In the genomic region with DNA sequence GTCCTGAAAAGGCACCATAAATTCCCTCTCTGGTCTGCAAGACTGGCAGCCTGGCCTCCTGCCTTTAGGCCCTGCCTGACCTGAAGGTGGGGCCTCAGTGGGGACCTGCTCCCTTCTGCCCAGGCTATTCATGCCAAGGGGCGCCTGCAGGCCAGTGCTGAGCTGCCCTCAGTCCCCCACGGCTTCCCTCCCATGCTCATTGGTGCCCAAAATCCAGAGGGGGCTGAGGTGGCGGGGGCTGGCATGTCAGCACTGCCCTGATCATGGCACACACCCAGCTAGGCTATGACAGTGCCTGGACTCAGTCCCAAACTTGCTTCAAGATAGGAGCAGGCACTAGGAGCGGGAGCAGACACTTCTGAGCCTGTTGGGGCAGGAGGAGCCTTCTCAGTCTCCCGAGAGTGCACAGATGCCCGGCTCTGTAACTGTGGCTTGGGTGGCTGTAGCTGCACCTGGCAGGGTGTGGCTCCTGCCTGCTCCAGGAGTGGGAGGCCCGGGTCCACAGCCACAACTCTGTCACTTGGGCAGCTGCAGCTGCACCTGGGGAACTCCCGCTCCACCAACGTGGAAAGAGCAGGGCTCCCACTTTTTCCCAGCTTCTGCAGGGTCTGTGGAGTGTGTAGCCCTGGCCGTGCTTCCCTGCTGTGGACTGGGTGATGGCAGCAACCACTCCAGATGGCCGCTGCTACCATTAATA, we compare ENCODE assay signal across 17 cellular contexts.
"Had no signal": no experiment of that assay in that cellular context is flagged by ENCODE, and none has a peak within 500 bp of the region (broad histone marks: within the 10 kb centered on the region; RNA-seq: fewer than 3 reads in every experiment).

No MANE protein-coding gene starts in this region.

- H3K9me3 ChIP-seq: lower lobe of right lung, transverse colon had no signal

- H3K36me3 ChIP-seq: cardiac muscle cell, lower lobe of right lung, transverse colon had no signal

- H3K4me1 ChIP-seq: lower lobe of right lung, stomach, suprapubic skin, transverse colon had no signal

- DNase-seq: activated CD4-positive, alpha-beta memory T cell treated with anti-CD3 and anti-CD28 coated beads, Interleukin-2, amount 10 ng/mL, durations not matched to agents 7 days and 5 days; activated CD4-positive, alpha-beta T cell treated with anti-CD3 and anti-CD28 coated beads, Interleukin-2, amount 10 ng/mL, durations not matched to agents 24 days and 14 days; activated effector memory CD4-positive, alpha-beta T cell treated with Interleukin-2 at 50 U/mL for 16 hours; activated naive CD8-positive, alpha-beta T cell treated with anti-CD3 and anti-CD28 coated beads, Interleukin-2, amount 10 ng/mL, durations not matched to agents 7 days and 5 days; amygdala; effector memory CD4-positive, alpha-beta T cell; foreskin keratinocyte; hippocampal formation; lower lobe of right lung; naive thymus-derived CD4-positive, alpha-beta T cell; stimulated activated CD4-positive, alpha-beta T cell treated with anti-CD3 and anti-CD28 coated beads, Interleukin-1b, Interleukin-23, amount 100 ng/mL, for 48 hours; stomach; transverse colon had no signal

- ATAC-seq: activated T-cell treated with anti-CD3 and anti-CD28 coated beads, Interleukin-2, amount 50 U/mL, for 72 hours; foreskin keratinocyte; naive thymus-derived CD4-positive, alpha-beta T cell; stimulated activated memory B cell treated with anti-CD40 and anti-IgM and Interleukin-4, amounts not matched to agents 10 μg/mL and 1 μg/mL and 100 μg/mL, for 72 hours had no signal

- H3K27me3 ChIP-seq: cardiac muscle cell, foreskin keratinocyte, stomach, suprapubic skin, transverse colon had no signal

- H3K27ac ChIP-seq: cardiac muscle cell, foreskin keratinocyte, lower lobe of right lung, stomach, suprapubic skin, transverse colon had no signal

- H3K4me3 ChIP-seq: cardiac muscle cell, lower lobe of right lung, stomach, suprapubic skin, transverse colon had no signal
